In the genomic region with DNA sequence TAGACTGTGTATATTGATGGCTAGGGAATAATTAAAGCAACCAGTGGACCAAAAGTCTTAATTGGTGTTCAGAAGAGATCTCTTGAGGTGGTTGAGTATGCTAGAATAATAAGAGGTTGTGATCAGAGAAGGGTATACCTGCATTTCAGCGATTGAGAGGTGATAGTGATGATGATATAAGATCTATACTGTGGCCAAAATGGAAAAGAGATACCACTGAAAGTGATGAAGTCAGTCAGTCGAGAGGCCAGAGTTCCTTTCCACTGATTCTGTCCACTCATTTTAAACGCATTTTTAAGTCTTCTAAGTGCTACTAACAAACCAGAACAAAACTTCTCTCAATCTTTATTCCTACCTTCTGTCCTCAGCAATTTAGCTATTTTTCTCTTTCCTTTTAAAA, we compare ENCODE assay signal across 37 cellular contexts. TPM values are rescaled to one million over a fixed set of nuclear protein-coding genes. Genes with fewer than 3 reads are reported as not detected.
A peak's percentile ranks its signal among the peaks of the same experiment; 100 is the strongest.
DNase-seq lines count a peak whose midpoint lies in the region; ATAC-seq, FAIRE-seq and TF ChIP-seq lines count a peak whose summit lies in the region.
"Had no signal": no experiment of that assay in that cellular context is flagged by ENCODE, and none has a peak within 500 bp of the region (broad histone marks: within the 10 kb centered on the region; RNA-seq: fewer than 3 reads in every experiment).

No MANE protein-coding gene starts in this region.

- H4K20me1 ChIP-seq in OCI-LY7 (ENCODE audit: insufficient read depth, low read length) (peaks cover 25% of the 10 kb centered on the region), HepG2 (ENCODE audit: insufficient read depth, low read length) (0 out of 2 replicates have a peak, but pooled peaks cover 2% of the 10 kb centered on the region)

- H3K4me3 ChIP-seq in OCI-LY7 (ENCODE audit: low read depth, low read length, poor library complexity, severe bottlenecking) = no peak overlapping the region
- H3K4me3 ChIP-seq in HepG2 (replicated peaks in 1 of 3; ENCODE audit: insufficient read depth in 1 of 3, low read depth in 2 of 3, low read length in 3 of 3) = no peak overlapping the region
- H3K4me3 ChIP-seq: HAP-1, left ventricle myocardium inferior, pancreas, PC-9, SK-N-MC had no signal

- H3K9me3 Mint-ChIP-seq in activated T-cell treated with anti-CD3 and anti-CD28 coated beads, Interleukin-2, amount 50 U/mL, for 72 hours = no peaks in the 10 kb centered on the region
- no peaks in the 10 kb centered on the region for H3K9me3 Mint-ChIP-seq in glutamatergic neuron (ENCODE audit: unreplicated experiment)
- H3K9me3 Mint-ChIP-seq: activated naive CD4-positive, alpha-beta T cell treated with anti-CD3 and anti-CD28 coated beads, Interleukin-2, amount 10 ng/mL, durations not matched to agents 7 days and 5 days; activated T-helper 1 cell treated with anti-CD3 and anti-CD28 coated beads, Interleukin-12 subunit alpha, Interleukin-12 subunit beta, Interleukin-2, Interleukin-4 antibody, amounts not matched to agents 30 ng/mL and 10 ng/mL and 1 ng/mL, durations not matched to agents 14 hours and 24 hours and 36 hours; endodermal cell; neural crest cell; T-helper 1 cell treated with Interleukin-12 subunit alpha and Interleukin-12 subunit beta and Interleukin-4 antibody, amounts not matched to agents 30 μg/mL and 1 μg/mL, for 36 hours; type B pancreatic cell had no signal

- no peaks in the 10 kb centered on the region for H3K27me3 Mint-ChIP-seq in activated T-cell treated with anti-CD3 and anti-CD28 coated beads, Interleukin-2, amount 50 U/mL, for 72 hours (ENCODE audit: low read depth)
- no peaks in the 10 kb centered on the region for H3K27me3 Mint-ChIP-seq in glutamatergic neuron (ENCODE audit: unreplicated experiment)
- H3K27me3 Mint-ChIP-seq: activated naive CD4-positive, alpha-beta T cell treated with anti-CD3 and anti-CD28 coated beads, Interleukin-2, amount 10 ng/mL, durations not matched to agents 7 days and 5 days; CD4-positive, CD25-positive, alpha-beta regulatory T cell; type B pancreatic cell had no signal

- FAIRE-seq in HepG2 (lab: Jason Lieb, UNC) = no peak
- FAIRE-seq: pancreas, TTC549 had no signal

- ATAC-seq in activated T-cell treated with anti-CD3 and anti-CD28 coated beads, Interleukin-2, amount 50 U/mL, for 72 hours (replicated peaks in 1 of 2) = peak; percentile 57 to 66
- ATAC-seq in GM21576 (IDR thresholded peaks at IDR 0.05; ENCODE audit: unreplicated experiment) (peak; percentile 41), HepG2 (no peak)
- ATAC-seq: pancreas had no signal

- no peak overlapping the region for H3K27ac Mint-ChIP-seq in activated T-cell treated with anti-CD3 and anti-CD28 coated beads, Interleukin-2, amount 50 U/mL, for 72 hours
- H3K27ac Mint-ChIP-seq in glutamatergic neuron (ENCODE audit: unreplicated experiment) = no peak overlapping the region
- H3K27ac Mint-ChIP-seq: endodermal cell, type B pancreatic cell had no signal

- H3K9me3 ChIP-seq in OCI-LY7 (ENCODE audit: low read length) = no peaks in the 10 kb centered on the region; the same call in 1 of the 2 replicates
- no peaks in the 10 kb centered on the region for H3K9me3 ChIP-seq in HepG2 (ENCODE audit: low read length)
- H3K9me3 ChIP-seq: HAP-1, left ventricle myocardium inferior, pancreas had no signal

- H3K4me3 Mint-ChIP-seq in activated T-cell treated with anti-CD3 and anti-CD28 coated beads, Interleukin-2, amount 50 U/mL, for 72 hours = no peak overlapping the region
- H3K4me3 Mint-ChIP-seq in glutamatergic neuron (ENCODE audit: unreplicated experiment) = no peak overlapping the region
- H3K4me3 Mint-ChIP-seq: activated naive CD4-positive, alpha-beta T cell treated with anti-CD3 and anti-CD28 coated beads, Interleukin-2, amount 10 ng/mL, durations not matched to agents 7 days and 5 days; endodermal cell; neural crest cell; type B pancreatic cell had no signal

- no peak overlapping the region for H2AFZ ChIP-seq in OCI-LY7 (ENCODE audit: low read length)
- H2AFZ ChIP-seq in HepG2 (ENCODE audit: low read length) = no peak overlapping the region
- H2AFZ ChIP-seq: PC-9 had no signal

- no peak for TF ChIP-seq CTCF in OCI-LY7 (conservative IDR thresholded peaks at IDR 0.05; ENCODE audit: low read length)
- no peak for TF ChIP-seq CTCF in HepG2 (CRISPR knock-in tag; IDR thresholded peaks at IDR 0.05)
- TF ChIP-seq CTCF in glutamatergic neuron (IDR thresholded peaks at IDR 0.05; ENCODE audit: partially characterized antibody, unreplicated experiment) = no peak

- no peak for TF ChIP-seq POLR2A in HepG2 (IDR thresholded peaks at IDR 0.05; ENCODE audit: insufficient read depth in 1 of 2, low read depth in 2 of 2, low read length in 2 of 2)

- H3K79me2 ChIP-seq in OCI-LY7 (ENCODE audit: insufficient read depth, low read depth, low read length) (peaks cover 94% of the 10 kb centered on the region), HepG2 (ENCODE audit: insufficient read depth, low read length) (peaks cover 26% of the 10 kb centered on the region)

- peaks cover 10% of the 10 kb centered on the region for H3K4me1 Mint-ChIP-seq in activated T-cell treated with anti-CD3 and anti-CD28 coated beads, Interleukin-2, amount 50 U/mL, for 72 hours (ENCODE audit: low read depth)
- peaks cover 4% of the 10 kb centered on the region for H3K4me1 Mint-ChIP-seq in glutamatergic neuron (ENCODE audit: low read depth, unreplicated experiment)
- H3K4me1 Mint-ChIP-seq: endodermal cell, neural crest cell had no signal

- CTCF ChIA-PET in OCI-LY7 (lab: Charles Lee; ENCODE audit: unreplicated experiment) = no interaction called here
- CTCF ChIA-PET in HepG2 (lab: Yijun Ruan, JAX; ENCODE audit: low intra/inter-chr PET ratio, low total read pairs) = no interaction called here

- in situ Hi-C loops in HepG2 (cut with HindIII; ENCODE audit: extremely low pct_ligation_motif_present, low pct_unique_long_range_greater_than_20kb) = no loop called here

- H3K4me1 ChIP-seq in OCI-LY7 (ENCODE audit: insufficient read depth, low read length, poor library complexity, severe bottlenecking) = peaks cover 37% of the 10 kb centered on the region
- no peaks in the 10 kb centered on the region for H3K4me1 ChIP-seq in HepG2 (ENCODE audit: insufficient read depth, low read length)
- H3K4me1 ChIP-seq: HAP-1, left ventricle myocardium inferior, pancreas had no signal

- no peaks in the 10 kb centered on the region for H3K9me2 ChIP-seq in OCI-LY7 (ENCODE audit: insufficient read depth, low read length)

- H3K27me3 ChIP-seq in HepG2 (ENCODE audit: control insufficient read depth in 1 of 2, insufficient read depth in 2 of 2, low read length in 2 of 2) = no peaks in the 10 kb centered on the region
- H3K27me3 ChIP-seq: brain microvascular endothelial cell, pancreas had no signal

- peak overlapping the region; percentile 57 for H3K4me2 ChIP-seq in OCI-LY7 (ENCODE audit: low read length)
- no peak overlapping the region for H3K4me2 ChIP-seq in HepG2 (ENCODE audit: low read depth, low read length)
- H3K4me2 ChIP-seq: PC-9 had no signal

- no peak overlapping the region for H3K9ac ChIP-seq in HepG2 (ENCODE audit: insufficient read depth, low read depth, low read length)

- peaks cover 15 to 27% of the 10 kb centered on the region in 2 donors for H3K36me3 Mint-ChIP-seq in activated T-cell treated with anti-CD3 and anti-CD28 coated beads, Interleukin-2, amount 50 U/mL, for 72 hours (ENCODE audit: insufficient read depth in 2 of 2)
- no peaks in the 10 kb centered on the region for H3K36me3 Mint-ChIP-seq in glutamatergic neuron (ENCODE audit: unreplicated experiment)

- WGBS in HepG2 (ENCODE audit: low lambda C conversion rate) = 90% methylated on average over 3 of the region's 3 CpGs

- intact Hi-C loops in OCI-LY7 (cut with micrococcal nuclease; ENCODE audit: unreplicated experiment) = loop anchor here (2.0 kb wide), 1 partner anchor 30 kb away; no protein-coding TSS in a partner anchor
- intact Hi-C loops in HepG2 (cut with micrococcal nuclease; ENCODE audit: unreplicated experiment) = no loop called here

- peaks cover 93% of the 10 kb centered on the region for H3K36me3 ChIP-seq in OCI-LY7 (ENCODE audit: insufficient read depth, low read length)
- H3K36me3 ChIP-seq in HepG2 (replicated peaks in 1 of 2; ENCODE audit: control insufficient read depth in 1 of 2, insufficient read depth in 2 of 2, low read length in 2 of 2) = peaks cover 22 to 59% of the 10 kb centered on the region in 2 experiments

- TF ChIP-seq RAD21 in HepG2 (CRISPR knock-in tag; IDR thresholded peaks at IDR 0.05) = no peak

- no peak for DNase-seq in activated T-cell treated with anti-CD3 and anti-CD28 coated beads, Interleukin-2, amount 50 U/mL, for 72 hours
- no peak for DNase-seq in activated T-cell treated with anti-CD3 and anti-CD28 coated beads for 4 hours
- no peak for DNase-seq in OCI-LY7 (ENCODE audit: low spot score)
- DNase-seq in HepG2 (ENCODE audit: low spot score) = no peak
- DNase-seq in glutamatergic neuron = no peak
- no peak for DNase-seq in HT-29 (ENCODE audit: low spot score)
- no peak for DNase-seq in KG1 (lab: John Stamatoyannopoulos, UW)
- DNase-seq: activated CD4-positive, alpha-beta T cell treated with anti-CD3 and anti-CD28 coated beads, Interleukin-2, amount 50 U/mL, for 1 hour; activated CD4-positive, CD25-positive, alpha-beta regulatory T cell; activated naive CD4-positive, alpha-beta T cell treated with anti-CD3 and anti-CD28 coated beads, Interleukin-2, amount 10 ng/mL, durations not matched to agents 7 days and 5 days; amygdala; brain microvascular endothelial cell; Calu3; CD4-positive, CD25-positive, alpha-beta regulatory T cell; cerebellar nuclear complex; dermis blood vessel endothelial cell; DMS79; endodermal cell; GDM1; left ventricle myocardium inferior; mesendoderm; NCI-H1105 treated with DMSO at 0.1 percent for 48 hours; NCI-H187 treated with DMSO at 0.1 percent for 48 hours; NCI-H2171 treated with DMSO at 0.1 percent for 48 hours; NCI-H510A; pancreas; PC-9; stimulated activated CD4-positive, alpha-beta T cell treated with anti-CD3 and anti-CD28 coated beads, Interleukin-15, amount 100 ng/mL, for 24 hours; stimulated activated CD4-positive, alpha-beta T cell treated with anti-CD3 and anti-CD28 coated beads, Interleukin-4, amount 100 ng/mL, for 4 hours had no signal

- BruUV-seq in OCI-LY7 (replicated peaks; lab: Mats Ljungman, UMichigan) (no TSS peak), HepG2 (replicated peaks; lab: Mats Ljungman, UMichigan) (no TSS peak)

- TF ChIP-seq EP300 in HepG2 (IDR thresholded peaks at IDR 0.05; ENCODE audit: low read depth in 2 of 2, low read length in 2 of 2) (no peak), HepG2 (CRISPR knock-in tag; IDR thresholded peaks at IDR 0.05; ENCODE audit: borderline replicate concordance) (no peak)

- POLR2A ChIA-PET in OCI-LY7 (lab: Charles Lee) = no interaction called here
- POLR2A ChIA-PET in HepG2 (lab: Yijun Ruan, JAX) = no interaction called here

- H3K27ac ChIP-seq in OCI-LY7 (ENCODE audit: low read depth, low read length, poor library complexity, severe bottlenecking) (peak overlapping the region; percentile 78), HepG2 (ENCODE audit: extremely low read length, insufficient read depth, low read length) (no peak overlapping the region)
- H3K27ac ChIP-seq: brain microvascular endothelial cell, left ventricle myocardium inferior, pancreas, PC-9, SK-N-MC had no signal

RNA-seq across cellular contexts. Expression of gene ACTR3, which starts 32.9 kb away (rescaled TPM):
- total RNA-seq in activated T-cell treated with anti-CD3 and anti-CD28 coated beads, Interleukin-2, amount 50 U/mL, for 72 hours = 100 to 1,000 TPM; 490 to 497 TPM
- 168 and 192 TPM in 2 replicates for total RNA-seq in OCI-LY7 (2014; rRNA removed; shearing (Covaris generic))
- total RNA-seq in OCI-LY7 (2022) (307 and 320 TPM in 2 replicates), HepG2 (2016; rRNA removed; fragmentation: Illumina TruSeq; extraction: Trizol) (225 and 321 TPM in 2 replicates), glutamatergic neuron (ENCODE audit: unreplicated experiment) (154 TPM)
- total RNA-seq in HepG2 (2016; cell fraction: cytosol; rRNA removed; fragmentation: Illumina TruSeq; extraction: Trizol; ENCODE audit: low read depth) = 18.8 and 19.5 TPM in 2 replicates
- 228 and 315 TPM in 2 replicates for total RNA-seq in HepG2 (2016; cell fraction: insoluble cytoplasmic fraction; rRNA removed; fragmentation: Illumina TruSeq; extraction: Trizol)
- total RNA-seq in HepG2 (2016; cell fraction: membrane; rRNA removed; fragmentation: Illumina TruSeq; extraction: Trizol) = 52.2 and 56.6 TPM in 2 replicates
- 127 and 131 TPM in 2 replicates for total RNA-seq in HepG2 (2016; cell fraction: nucleus; rRNA removed; fragmentation: Illumina TruSeq; extraction: Trizol)
- 97.1 and 123 TPM in 2 replicates for polyA plus RNA-seq in HepG2 (2011; rRNA removed)
- 60.4 and 86.6 TPM in 2 replicates for polyA plus RNA-seq in HepG2 (2011; cell fraction: cytosol; rRNA removed)
- 31.1 and 37.9 TPM in 2 replicates for polyA plus RNA-seq in HepG2 (2011; cell fraction: nucleus; rRNA removed)
- polyA plus RNA-seq in HepG2 (2012) = 118 and 123 TPM in 2 replicates
- polyA plus RNA-seq in HepG2 (2016; cell fraction: cytosol; fragmentation: Illumina TruSeq; extraction: Trizol; ENCODE audit: low read depth) = 12.9 and 14.5 TPM in 2 replicates
- polyA plus RNA-seq in HepG2 (2016; cell fraction: insoluble cytoplasmic fraction; fragmentation: Illumina TruSeq; extraction: Trizol; ENCODE audit: low read depth) = 250 and 264 TPM in 2 replicates
- polyA plus RNA-seq in HepG2 (2016; cell fraction: membrane; fragmentation: Illumina TruSeq; extraction: Trizol; ENCODE audit: low read depth) = 26.5 and 26.8 TPM in 2 replicates
- polyA plus RNA-seq in HepG2 (2016; cell fraction: nucleus; fragmentation: Illumina TruSeq; extraction: Trizol; ENCODE audit: insufficient read depth, low read depth) = 96.6 and 101 TPM in 2 replicates
- 74.5 and 227 TPM in 2 replicates for polyA minus RNA-seq in HepG2 (2011; rRNA and poly(A)+ RNA removed; ENCODE audit: low replicate concordance)
- polyA minus RNA-seq in HepG2 (2011; cell fraction: cytosol; rRNA and poly(A)+ RNA removed) = 198 and 203 TPM in 2 replicates
- 201 and 233 TPM in 2 replicates for polyA minus RNA-seq in HepG2 (2011; cell fraction: nucleus; rRNA and poly(A)+ RNA removed)
- 153 and 164 TPM in 2 replicates for total RNA-seq in HT-29 (2014; rRNA removed; shearing (Covaris generic))
